ENCODE assay signal across 13 cellular contexts in genomic region chr17:29699283-29699682, GRCh38.
DNase-seq lines count a peak whose midpoint lies in the region; ATAC-seq, FAIRE-seq and TF ChIP-seq lines count a peak whose summit lies in the region.
"Had no signal": no experiment of that assay in that cellular context is flagged by ENCODE, and none has a peak within 500 bp of the region (broad histone marks: within the 10 kb centered on the region; RNA-seq: fewer than 3 reads in every experiment).

No MANE protein-coding gene starts in this region.

- TF ChIP-seq RAD21 in GM12878 (IDR thresholded peaks at IDR 0.05; ENCODE audit: insufficient read depth, low read depth, low read length) = no peak

- no peaks in the 10 kb centered on the region for H3K27me3 ChIP-seq in GM12878 (replicated peaks in 1 of 2; ENCODE audit: control insufficient read depth in 2 of 2, insufficient read depth in 2 of 2, low read length in 1 of 2)
- no peaks in the 10 kb centered on the region for H3K27me3 ChIP-seq in layer of hippocampus (ENCODE audit: control insufficient read depth, insufficient read depth, low read length)
- H3K27me3 ChIP-seq in sigmoid colon = no peaks in the 10 kb centered on the region
- H3K27me3 ChIP-seq: adrenal gland had no signal

- no peak for FAIRE-seq in GM12878 (lab: Jason Lieb, UNC)

- POLR2A ChIA-PET in GM12878 (lab: Charles Lee) = interaction anchor here (0.6 to 1.7 kb wide), 3 partner anchors 18 to 170 kb away, joined by 3 to 7 read pairs (median 4); no protein-coding TSS in a partner anchor

- SMC1A ChIA-PET in GM12878 (lab: Charles Lee; ENCODE audit: uncharacterized antibody, unreplicated experiment) = interaction anchor here (0.7 to 2.6 kb wide), 12 partner anchors 10 to 80 kb away, joined by 3 to 20 read pairs (median 6); no protein-coding TSS in a partner anchor

- TSS peak; percentile 27 for BruUV-seq in GM12878 (replicated peaks; lab: Mats Ljungman, UMichigan)

- H3K4me2 ChIP-seq in GM12878 (ENCODE audit: control insufficient read depth, insufficient read depth) = no peak overlapping the region

- no peak for ATAC-seq in GM12878
- ATAC-seq in HG02610 (IDR thresholded peaks at IDR 0.05; ENCODE audit: unreplicated experiment) = no peak
- ATAC-seq: esophagus mucosa had no signal

- H3K9ac ChIP-seq in GM12878 (ENCODE audit: control insufficient read depth, insufficient read depth, low read length) = no peak overlapping the region

- intact Hi-C loops in GM12878 (cut with micrococcal nuclease; ENCODE audit: unreplicated experiment) (no loop called here), sigmoid colon (cut with DNase I) (no loop called here)

- TF ChIP-seq POLR2A in GM12878 (IDR thresholded peaks at IDR 0.05; ENCODE audit: low read depth, low read length) = no peak
- TF ChIP-seq POLR2A in sigmoid colon (IDR thresholded peaks at IDR 0.05) = no peak

- in situ Hi-C loops in GM12878 (cut with MboI) = no loop called here

- DNase-seq in DMS79 (lab: John Stamatoyannopoulos, UW) (peak; percentile 7), GM12878 (ENCODE audit: low read depth, low spot score) (no peak), sigmoid colon (no peak), NCI-H2081 (lab: John Stamatoyannopoulos, UW) (no peak), HK-2 (ENCODE audit: unreplicated experiment) (no peak), occipital lobe (lab: John Stamatoyannopoulos, UW) (no peak)
- DNase-seq: activated CD4-positive, alpha-beta T cell treated with anti-CD3 and anti-CD28 coated beads, Interleukin-2, amount 10 ng/mL, durations not matched to agents 24 days and 14 days; adrenal gland; DMS153; stimulated activated CD4-positive, alpha-beta T cell treated with anti-CD3 and anti-CD28 coated beads, Interleukin-15, amount 100 ng/mL, for 24 hours had no signal

- H3K36me3 ChIP-seq in GM12878 (ENCODE audit: control insufficient read depth in 2 of 2, insufficient read depth in 2 of 2, low read length in 1 of 2) (peaks cover 4 to 32% of the 10 kb centered on the region in 2 experiments), sigmoid colon (peaks cover 0 to 25% (median 0%) of the 10 kb centered on the region in 4 donors)

- RAD21 ChIA-PET in GM12878 (lab: Charles Lee; ENCODE audit: unreplicated experiment) = interaction anchor here (0.5 to 2.2 kb wide), 10 partner anchors 18 to 232 kb away, joined by 3 to 7 read pairs (median 5); partner anchors contain the start of gene SSH2

- CTCF ChIA-PET in GM12878 (lab: Yijun Ruan, JAX) = interaction anchor here (0.6 to 3.4 kb wide), 12 partner anchors 18 to 407 kb away, joined by 3 to 18 read pairs (median 3); no protein-coding TSS in a partner anchor

- 100% methylated on average over 2 of the region's 2 CpGs for WGBS in GM12878 (ENCODE audit: insufficient coverage, insufficient replicate concordance, low lambda C conversion rate, missing lambda C conversion rate)
- WGBS in sigmoid colon, 2 donors = 65 to 66% methylated on average over 2 of the region's 2 CpGs

- H3K9me3 ChIP-seq in GM12878 (replicated peaks; ENCODE audit: control insufficient read depth, insufficient read depth, low read length) = no peaks in the 10 kb centered on the region
- H3K9me3 ChIP-seq in sigmoid colon = no peaks in the 10 kb centered on the region
- H3K9me3 ChIP-seq: adrenal gland had no signal

- H3K4me1 ChIP-seq in GM12878 (ENCODE audit: control insufficient read depth, insufficient read depth, low read length) (peaks cover under 1% of the 10 kb centered on the region; the same call in 1 of the 2 replicates), sigmoid colon (peaks cover 0 to 20% (median 16%) of the 10 kb centered on the region in 4 donors)

- no peak for TF ChIP-seq CTCF in GM12878 (IDR thresholded peaks at IDR 0.05 in 2 of 3, conservative IDR thresholded peaks at IDR 0.05 in 1 of 3; ENCODE audit: control insufficient read depth in 2 of 3, extremely low read depth in 1 of 3, insufficient read depth in 1 of 3, low read depth in 3 of 3, low read length in 3 of 3)
- TF ChIP-seq CTCF in sigmoid colon (IDR thresholded peaks at IDR 0.05) = no peak

- H4K20me1 ChIP-seq in GM12878 (ENCODE audit: control insufficient read depth, insufficient read depth) = no peaks in the 10 kb centered on the region

- peaks cover 11% of the 10 kb centered on the region for H3K79me2 ChIP-seq in GM12878 (ENCODE audit: control insufficient read depth, insufficient read depth, low read length)

- no peak for TF ChIP-seq EP300 in GM12878 (IDR thresholded peaks at IDR 0.05; ENCODE audit: borderline replicate concordance in 1 of 2, control insufficient read depth in 1 of 2, low read depth in 2 of 2, low read length in 2 of 2)
- TF ChIP-seq EP300 in sigmoid colon (IDR thresholded peaks at IDR 0.05) = no peak

- H3K27ac ChIP-seq in GM12878 (ENCODE audit: control insufficient read depth, insufficient read depth) = no peak overlapping the region
- peak overlapping the region; percentile 4 for H3K27ac ChIP-seq in layer of hippocampus (ENCODE audit: low read depth, low read length)
- H3K27ac ChIP-seq in sigmoid colon = peak overlapping the region; percentile 0 to 57 (median 38)

- H2AFZ ChIP-seq in GM12878 (ENCODE audit: control insufficient read depth, low read depth, low read length) = no peak overlapping the region

- no peak overlapping the region for H3K4me3 ChIP-seq in GM12878
- no peak overlapping the region for H3K4me3 ChIP-seq in sigmoid colon
- H3K4me3 ChIP-seq: adrenal gland had no signal

TF ChIP-seq in GM12878, 131 proteins besides CTCF, POLR2A, EP300 and RAD21:
- TF ChIP-seq SMAD5 (IDR thresholded peaks at IDR 0.05; ENCODE audit: low read depth) = no peak
- TF ChIP-seq IKZF2 (IDR thresholded peaks at IDR 0.05) = no peak
- no peak for TF ChIP-seq ZBTB33 (IDR thresholded peaks at IDR 0.05)
- TF ChIP-seq STAT1 (conservative IDR thresholded peaks at IDR 0.05) = no peak
- TF ChIP-seq MEF2B (IDR thresholded peaks at IDR 0.05; ENCODE audit: partially characterized antibody, poor library complexity, severe bottlenecking) = no peak
- TF ChIP-seq JUNB (IDR thresholded peaks at IDR 0.05) = no peak
- no peak for TF ChIP-seq CHD4 (IDR thresholded peaks at IDR 0.05)
- no peak for TF ChIP-seq LARP7 (IDR thresholded peaks at IDR 0.05)
- TF ChIP-seq RELB (IDR thresholded peaks at IDR 0.05; ENCODE audit: low read depth) = no peak
- TF ChIP-seq RELA (IDR thresholded peaks at IDR 0.05; ENCODE audit: borderline replicate concordance, partially characterized antibody) = no peak
- TF ChIP-seq ZNF274 (IDR thresholded peaks at IDR 0.05; ENCODE audit: insufficient read depth, insufficient read length) = no peak
- TF ChIP-seq FOXM1 (IDR thresholded peaks at IDR 0.05; ENCODE audit: low read depth, low read length) = no peak
- no peak for TF ChIP-seq CBX3 (IDR thresholded peaks at IDR 0.05; ENCODE audit: borderline replicate concordance, low read depth)
- no peak for TF ChIP-seq HDGF (IDR thresholded peaks at IDR 0.05)
- TF ChIP-seq MXI1 (IDR thresholded peaks at IDR 0.05; ENCODE audit: low read depth, low read length) = no peak
- TF ChIP-seq HCFC1 (IDR thresholded peaks at IDR 0.05; ENCODE audit: low read length) = no peak
- TF ChIP-seq SUPT20H (IDR thresholded peaks at IDR 0.05; ENCODE audit: borderline replicate concordance, control insufficient read depth, low read depth, low read length) = no peak
